ENCODE assay signal across 19 cellular contexts in genomic region chr1:46491500-46492268, GRCh38. TPM values are rescaled to one million over a fixed set of nuclear protein-coding genes. Genes with fewer than 3 reads are reported as not detected.
DNase-seq lines count a peak whose midpoint lies in the region; ATAC-seq and TF ChIP-seq lines count a peak whose summit lies in the region.
"Had no signal": no experiment of that assay in that cellular context is flagged by ENCODE, and none has a peak within 500 bp of the region (broad histone marks: within the 10 kb centered on the region; RNA-seq: fewer than 3 reads in every experiment).

No MANE protein-coding gene starts in this region.

- H3K36me3 ChIP-seq in RWPE2 (ENCODE audit: low read depth) (no peaks in the 10 kb centered on the region), ectodermal cell (ENCODE audit: control insufficient read depth, insufficient read depth, low read length) (no peaks in the 10 kb centered on the region), adrenal gland (replicated peaks in 1 of 2) (no peaks in the 10 kb centered on the region)
- H3K36me3 ChIP-seq: SJSA1 had no signal

- H3K9me3 Mint-ChIP-seq in stimulated activated naive B cell treated with anti-CD40 and anti-IgM and Interleukin-4, amounts not matched to agents 10 μg/mL and 1 μg/mL and 100 μg/mL, for 72 hours, result no peaks in the 10 kb centered on the region

- no peak overlapping the region for H3K4me3 ChIP-seq in RWPE2 (ENCODE audit: severe bottlenecking)
- peak overlapping the region; percentile 65 for H3K4me3 ChIP-seq in ectodermal cell (ENCODE audit: insufficient read depth, low read depth, low read length)
- H3K4me3 ChIP-seq in adrenal gland, result no peak overlapping the region
- H3K4me3 ChIP-seq: SJSA1 had no signal

- H3K27ac Mint-ChIP-seq in stimulated activated naive B cell treated with anti-CD40 and anti-IgM and Interleukin-4, amounts not matched to agents 10 μg/mL and 1 μg/mL and 100 μg/mL, for 72 hours, result peak overlapping the region; percentile 67

- H3K9me3 ChIP-seq in RWPE2 (ENCODE audit: severe bottlenecking) (no peaks in the 10 kb centered on the region), ectodermal cell (ENCODE audit: control insufficient read depth, low read length) (no peaks in the 10 kb centered on the region), adrenal gland (replicated peaks in 1 of 3) (no peaks in the 10 kb centered on the region)
- H3K9me3 ChIP-seq: SJSA1 had no signal

- H3K4me1 ChIP-seq in RWPE2 (ENCODE audit: insufficient read depth, poor library complexity, severe bottlenecking), result no peaks in the 10 kb centered on the region
- H3K4me1 ChIP-seq in ectodermal cell (ENCODE audit: control insufficient read depth, insufficient read depth, low read length), result peaks cover 52% of the 10 kb centered on the region
- peaks cover 7 to 20% of the 10 kb centered on the region in 2 donors for H3K4me1 ChIP-seq in adrenal gland (replicated peaks in 1 of 2)

- DNase-seq in RWPE2 (ENCODE audit: low spot score) (peak; percentile 44), left kidney (ENCODE audit: low read depth, low spot score) (peak; percentile 51), adrenal gland (no peak)
- DNase-seq in stimulated activated naive B cell treated with anti-CD40 and anti-IgM and Interleukin-4, amounts not matched to agents 10 μg/mL and 1 μg/mL and 100 μg/mL, for 72 hours, result no peak
- DNase-seq: ACHN, AML-193, COR-L47, NCI-H1436, NCI-H2029 treated with DMSO at 0.1 percent for 48 hours, NCI-H748 treated with DMSO at 0.1 percent for 48 hours, PC-3 had no signal

- intact Hi-C loops in adrenal gland (cut with DNase I), result no loop called here

- ATAC-seq in RWPE2 (ENCODE audit: low read depth), result no peak
- no peak for ATAC-seq in stimulated activated naive B cell treated with anti-CD40 and anti-IgM and Interleukin-4, amounts not matched to agents 10 μg/mL and 1 μg/mL and 100 μg/mL, for 72 hours (replicated peaks)
- no peak for ATAC-seq in HG03342 (IDR thresholded peaks at IDR 0.05; ENCODE audit: unreplicated experiment)
- ATAC-seq in GM18519 (IDR thresholded peaks at IDR 0.05; ENCODE audit: low FRiP score, unreplicated experiment), result no peak
- ATAC-seq: PC-3 had no signal

- H3K36me3 Mint-ChIP-seq in stimulated activated naive B cell treated with anti-CD40 and anti-IgM and Interleukin-4, amounts not matched to agents 10 μg/mL and 1 μg/mL and 100 μg/mL, for 72 hours, result peaks cover 0 to 5% of the 10 kb centered on the region in 2 donors

- H3K27me3 ChIP-seq in RWPE2 (ENCODE audit: insufficient read depth, poor library complexity, severe bottlenecking), result peaks cover 68% of the 10 kb centered on the region
- H3K27me3 ChIP-seq in ectodermal cell (ENCODE audit: control insufficient read depth, insufficient read depth, low read length, poor library complexity, severe bottlenecking), result peaks cover 97% of the 10 kb centered on the region
- peaks cover 78% of the 10 kb centered on the region for H3K27me3 ChIP-seq in adrenal gland

- WGBS in ectodermal cell, 2 experiments, result 10 to 12% methylated on average over 21 of the region's 21 CpGs
- 23 to 34% (median 27%) methylated on average over 9 to 21 of the region's 21 CpGs for WGBS in adrenal gland, 4 donors

- TF ChIP-seq CTCF in RWPE2 (IDR thresholded peaks at IDR 0.05; ENCODE audit: poor library complexity, severe bottlenecking) (no peak), adrenal gland (IDR thresholded peaks at IDR 0.05) (no peak)

- TF ChIP-seq POLR2A in adrenal gland (IDR thresholded peaks at IDR 0.05), result no peak

- H3K27me3 Mint-ChIP-seq in stimulated activated naive B cell treated with anti-CD40 and anti-IgM and Interleukin-4, amounts not matched to agents 10 μg/mL and 1 μg/mL and 100 μg/mL, for 72 hours, result peaks cover 87 to 97% of the 10 kb centered on the region in 2 donors

- H3K4me1 Mint-ChIP-seq in stimulated activated naive B cell treated with anti-CD40 and anti-IgM and Interleukin-4, amounts not matched to agents 10 μg/mL and 1 μg/mL and 100 μg/mL, for 72 hours, result peaks cover 20 to 27% of the 10 kb centered on the region in 2 donors

- H3K27ac ChIP-seq in RWPE2 (ENCODE audit: poor library complexity, severe bottlenecking), result no peak overlapping the region
- H3K27ac ChIP-seq in ectodermal cell (ENCODE audit: insufficient read depth, low read depth, low read length, poor library complexity, severe bottlenecking), result no peak overlapping the region
- no peak overlapping the region for H3K27ac ChIP-seq in adrenal gland
- H3K27ac ChIP-seq: SJSA1 had no signal

- no peak overlapping the region for H3K4me3 Mint-ChIP-seq in stimulated activated naive B cell treated with anti-CD40 and anti-IgM and Interleukin-4, amounts not matched to agents 10 μg/mL and 1 μg/mL and 100 μg/mL, for 72 hours

RNA-seq across cellular contexts. Expression of gene DMBX1, which starts 2.0 kb away (rescaled TPM):
- 19.6 TPM for polyA plus RNA-seq in ectodermal cell (2013, experiment 1 of 4)
- 30.9 TPM for polyA plus RNA-seq in ectodermal cell (2013, experiment 2 of 4)
- polyA plus RNA-seq in ectodermal cell (2013, experiment 3 of 4), result 23.8 TPM
- polyA plus RNA-seq in ectodermal cell (2013, experiment 4 of 4), result 21.4 TPM
- under 1 TPM in 2 of 8 donors, not detected in 6; 0.07 to 0.14 TPM for total RNA-seq in adrenal gland
- polyA plus RNA-seq in adrenal gland, result under 1 TPM in 1 of 3 donors, not detected in 2; 0.16 TPM
- total RNA-seq: NCI-H460, SJSA1 had no signal
- polyA plus RNA-seq: CD14-positive monocyte had no signal

RNA-seq across cellular contexts. Expression of gene KNCN, which starts 59.8 kb away (rescaled TPM):
- polyA plus RNA-seq in ectodermal cell (2013, experiment 1 of 4), result not detected
- polyA plus RNA-seq in ectodermal cell (2013, experiment 2 of 4), result not detected
- polyA plus RNA-seq in ectodermal cell (2013, experiment 3 of 4), result not detected
- not detected for polyA plus RNA-seq in ectodermal cell (2013, experiment 4 of 4)
- total RNA-seq in adrenal gland, result not detected
- under 1 TPM; 0.07 to 0.40 (median 0.24) TPM for polyA plus RNA-seq in adrenal gland
- total RNA-seq: Daoy, H4, NCI-H460, PC-3, SJSA1 had no signal
- polyA plus RNA-seq: CD14-positive monocyte had no signal

Comparison
In these comparisons a context has a peak if more than half of its experiments do, and no peak if none do; other contexts are left out.
1. DNase-seq: peak in RWPE2 (single experiment) and left kidney (single experiment); none in stimulated activated naive B cell treated with anti-CD40 and anti-IgM and Interleukin-4, amounts not matched to agents 10 μg/mL and 1 μg/mL and 100 μg/mL, for 72 hours (single experiment) and adrenal gland (0 of 7).